In genomic region chr2:73896362-73897239, GRCh38 we compare ENCODE assay signal across 8 cellular contexts. TPM values are rescaled to one million over a fixed set of nuclear protein-coding genes. Genes with fewer than 3 reads are reported as not detected.
A peak's percentile ranks its signal among the peaks of the same experiment; 100 is the strongest.
DNase-seq lines count a peak whose midpoint lies in the region; ATAC-seq and TF ChIP-seq lines count a peak whose summit lies in the region.

No MANE protein-coding gene starts in this region.

- H3K27me3 ChIP-seq in AG04450 (ENCODE audit: control insufficient read depth, insufficient read depth, low read length) (no peaks in the 10 kb centered on the region), thoracic aorta (replicated peaks; ENCODE audit: insufficient read depth) (no peaks in the 10 kb centered on the region)

- CTCF ChIA-PET in AG04450 (lab: Charles Lee): interaction anchor here (0.6 to 1.4 kb wide), 3 partner anchors 24 to 224 kb away, joined by 3 to 5 read pairs (median 4); no protein-coding TSS in a partner anchor

- H3K9me3 ChIP-seq in AG04450 (ENCODE audit: control insufficient read depth, insufficient read depth, low read length) (no peaks in the 10 kb centered on the region), thoracic aorta (no peaks in the 10 kb centered on the region)

- H3K4me3 ChIP-seq in AG04450 (ENCODE audit: low read depth, low read length) (peak overlapping the region; percentile 70), fibroblast of the aortic adventitia (ENCODE audit: low read depth, low read length) (no peak overlapping the region), thoracic aorta (peak overlapping the region; percentile 76)

- DNase-seq in AG04450 (ENCODE audit: low read depth, low spot score) (no peak), T-helper 9 cell (peak; percentile 4), fibroblast of the aortic adventitia (ENCODE audit: low read depth) (peak; percentile 91), thoracic aorta (ENCODE audit: low spot score) (no peak), SKM-1 (lab: John Stamatoyannopoulos, UW; ENCODE audit: unreplicated experiment) (no peak)

- POLR2A ChIA-PET in AG04450 (lab: Yijun Ruan, JAX): interaction anchor here (0.6 to 1.2 kb wide), 2 partner anchors 58 to 73 kb away, joined by 3 to 4 read pairs; no protein-coding TSS in a partner anchor

- peak; percentile 75 for ATAC-seq in GM19463 (IDR thresholded peaks at IDR 0.05; ENCODE audit: unreplicated experiment)
- no peak for ATAC-seq in thoracic aorta (ENCODE audit: insufficient number of reproducible peaks, low FRiP score, low read depth)
- no peak for ATAC-seq in HG02588 (IDR thresholded peaks at IDR 0.05; ENCODE audit: unreplicated experiment)
- no peak for ATAC-seq in HG03175 (IDR thresholded peaks at IDR 0.05; ENCODE audit: unreplicated experiment)

- H3K4me1 ChIP-seq in thoracic aorta (ENCODE audit: control insufficient read depth in 1 of 2, low read depth in 2 of 2): peaks cover 15 to 83% of the 10 kb centered on the region in 2 donors

- H3K36me3 ChIP-seq in thoracic aorta: no peaks in the 10 kb centered on the region

- H3K27ac ChIP-seq in AG04450 (ENCODE audit: low read depth, low read length) (peak overlapping the region; percentile 53), thoracic aorta (peak overlapping the region; percentile 85 to 93)

- TF ChIP-seq CTCF in AG04450 (IDR thresholded peaks at IDR 0.05; ENCODE audit: low read depth, low read length): no peak
- TF ChIP-seq CTCF in fibroblast of the aortic adventitia (IDR thresholded peaks at IDR 0.05; ENCODE audit: insufficient read depth, low read length): no peak
- no peak for TF ChIP-seq CTCF in thoracic aorta (IDR thresholded peaks at IDR 0.05)

RNA-seq across cellular contexts. Expression of gene ACTG2, which starts 3.8 kb away (rescaled TPM):
- 641 and 956 TPM in 2 replicates for polyA plus RNA-seq in AG04450 (2011; rRNA removed)
- polyA minus RNA-seq in AG04450 (2011; rRNA and poly(A)+ RNA removed): 1,663 and 2,074 TPM in 2 replicates
- total RNA-seq in fibroblast of the aortic adventitia (ENCODE audit: low replicate concordance) (2.4 TPM in 1 of 2 replicates, not detected in the other), thoracic aorta (100 to 1,000 TPM; 251 to 325 TPM)

RNA-seq across cellular contexts. Expression of gene DGUOK, which starts 30.1 kb away (rescaled TPM):
- polyA plus RNA-seq in AG04450 (2011; rRNA removed): 101 TPM in 2 replicates
- 22.3 and 22.4 TPM in 2 replicates for polyA minus RNA-seq in AG04450 (2011; rRNA and poly(A)+ RNA removed)
- total RNA-seq in fibroblast of the aortic adventitia (ENCODE audit: low replicate concordance) (15.3 and 57.7 TPM in 2 replicates), thoracic aorta (10 to 100 TPM; 20.8 to 36.2 TPM)

Comparison
In these comparisons a context has a peak if more than half of its experiments do, and no peak if none do; other contexts are left out.
1. DNase-seq: peak in T-helper 9 cell (single experiment) and fibroblast of the aortic adventitia (single experiment); none in AG04450 (single experiment), thoracic aorta (single experiment) and SKM-1 (single experiment).
2. RNA of gene ACTG2, which starts 3.8 kb away (total RNA-seq): 251 to 325 TPM in thoracic aorta; 2.4 TPM in fibroblast of the aortic adventitia; every median in the first group is over 10 times any median in the second.